Comparison of ENCODE assay signal across 7 cellular contexts in genomic region chr6:129598244-129599187, GRCh38.
DNase-seq lines count a peak whose midpoint lies in the region; ATAC-seq, FAIRE-seq and TF ChIP-seq lines count a peak whose summit lies in the region.

No MANE protein-coding gene starts in this region.

- no peak overlapping the region for H2AFZ ChIP-seq in Karpas-422 (ENCODE audit: low read length)
- no peak overlapping the region for H2AFZ ChIP-seq in HepG2 (ENCODE audit: low read length)

- peak overlapping the region; percentile 7 for H3K4me2 ChIP-seq in Karpas-422 (ENCODE audit: low read depth, low read length, poor library complexity, severe bottlenecking)
- H3K4me2 ChIP-seq in HepG2 (ENCODE audit: low read depth, low read length): no peak overlapping the region

- H3K36me3 ChIP-seq in GM06990 (ENCODE audit: control insufficient read depth, insufficient read depth, low read length): no peaks in the 10 kb centered on the region
- H3K36me3 ChIP-seq in Karpas-422 (ENCODE audit: insufficient read depth, low read length): no peaks in the 10 kb centered on the region
- peaks cover 12 to 77% of the 10 kb centered on the region in 2 experiments for H3K36me3 ChIP-seq in HepG2 (replicated peaks in 1 of 2; ENCODE audit: control insufficient read depth in 1 of 2, insufficient read depth in 2 of 2, low read length in 2 of 2)
- peaks cover 0 to 24% (median 1%) of the 10 kb centered on the region in 4 donors for H3K36me3 ChIP-seq in upper lobe of left lung

- H4K20me1 ChIP-seq in Karpas-422 (ENCODE audit: insufficient read depth, low read depth, low read length) (no peaks in the 10 kb centered on the region), HepG2 (ENCODE audit: insufficient read depth, low read length) (no peaks in the 10 kb centered on the region)

- POLR2A ChIA-PET in HepG2 (lab: Yijun Ruan, JAX): no interaction called here

- H3K9ac ChIP-seq in Karpas-422 (ENCODE audit: low read length) (no peak overlapping the region), HepG2 (ENCODE audit: insufficient read depth, low read depth, low read length) (no peak overlapping the region)

- CTCF ChIA-PET in HepG2 (lab: Yijun Ruan, JAX; ENCODE audit: low intra/inter-chr PET ratio, low total read pairs): interaction anchor here (1.3 to 3.7 kb wide), 5 partner anchors 128 to 423 kb away, joined by 4 to 55 read pairs (median 8); no protein-coding TSS in a partner anchor

- DNase-seq in GM06990 (ENCODE audit: extremely low read depth, insufficient read length) (peak; percentile 21), Karpas-422 (peak; percentile 87), OCI-M2 (lab: John Stamatoyannopoulos, UW; ENCODE audit: unreplicated experiment) (peak; percentile 33), choroid plexus epithelial cell (ENCODE audit: low read depth) (peak; percentile 91), HepG2 (ENCODE audit: low spot score) (peak; percentile 67), upper lobe of left lung (no peak)

- H3K79me2 ChIP-seq in Karpas-422 (ENCODE audit: low read length): no peaks in the 10 kb centered on the region
- no peaks in the 10 kb centered on the region for H3K79me2 ChIP-seq in HepG2 (ENCODE audit: insufficient read depth, low read length)

- H3K4me1 ChIP-seq in Karpas-422 (ENCODE audit: low read length) (no peaks in the 10 kb centered on the region), HepG2 (ENCODE audit: insufficient read depth, low read length) (peaks cover 26% of the 10 kb centered on the region), upper lobe of left lung (no peaks in the 10 kb centered on the region)

- intact Hi-C loops in HepG2 (cut with micrococcal nuclease; ENCODE audit: unreplicated experiment): loop anchor here (1.0 to 10.0 kb wide), 5 partner anchors 68 to 336 kb away; no protein-coding TSS in a partner anchor

- in situ Hi-C loops in HepG2 (cut with HindIII; ENCODE audit: extremely low pct_ligation_motif_present, low pct_unique_long_range_greater_than_20kb): loop anchor here (5.0 kb wide), 1 partner anchor 134 kb away; no protein-coding TSS in a partner anchor

- no peaks in the 10 kb centered on the region for H3K27me3 ChIP-seq in GM06990 (replicated peaks; ENCODE audit: control insufficient read depth, insufficient read depth, low read length)
- no peaks in the 10 kb centered on the region for H3K27me3 ChIP-seq in Karpas-422 (ENCODE audit: low read length)
- no peaks in the 10 kb centered on the region for H3K27me3 ChIP-seq in HepG2 (ENCODE audit: control insufficient read depth in 1 of 2, insufficient read depth in 2 of 2, low read length in 2 of 2)
- H3K27me3 ChIP-seq in upper lobe of left lung: no peaks in the 10 kb centered on the region

- ATAC-seq in GM21786 (IDR thresholded peaks at IDR 0.05; ENCODE audit: unreplicated experiment): peak; percentile 66
- peak; percentile 47 for ATAC-seq in HepG2
- peak in 1 of 2 donors; percentile 81 for ATAC-seq in upper lobe of left lung (ENCODE audit: low FRiP score in 2 of 2)

- H3K9me2 ChIP-seq in Karpas-422 (replicated peaks; ENCODE audit: insufficient read depth, low read length): no peaks in the 10 kb centered on the region

- no peak overlapping the region for H3K4me3 ChIP-seq in GM06990 (replicated peaks; ENCODE audit: low read depth, low read length)
- H3K4me3 ChIP-seq in Karpas-422 (ENCODE audit: low read length): no peak overlapping the region
- no peak overlapping the region for H3K4me3 ChIP-seq in choroid plexus epithelial cell (ENCODE audit: low read depth, low read length)
- no peak overlapping the region for H3K4me3 ChIP-seq in HepG2 (replicated peaks in 1 of 3; ENCODE audit: insufficient read depth in 1 of 3, low read depth in 2 of 3, low read length in 3 of 3)
- H3K4me3 ChIP-seq in upper lobe of left lung: no peak overlapping the region

- H3K27ac ChIP-seq in Karpas-422 (ENCODE audit: low read length): no peak overlapping the region
- H3K27ac ChIP-seq in HepG2 (ENCODE audit: extremely low read length, insufficient read depth, low read length): no peak overlapping the region
- no peak overlapping the region for H3K27ac ChIP-seq in upper lobe of left lung

- peak; percentile 83 for TF ChIP-seq RAD21 in HepG2 (CRISPR knock-in tag; IDR thresholded peaks at IDR 0.05)

- WGBS in HepG2 (ENCODE audit: low lambda C conversion rate): 71% methylated on average over 6 of the region's 6 CpGs
- WGBS in upper lobe of left lung, 2 donors: 50 to 54% methylated on average over 6 of the region's 6 CpGs

- peak; percentile 96 for FAIRE-seq in HepG2 (lab: Jason Lieb, UNC)

- BruUV-seq in HepG2 (replicated peaks; lab: Mats Ljungman, UMichigan): no TSS peak

- TF ChIP-seq CTCF in GM06990 (IDR thresholded peaks at IDR 0.05; ENCODE audit: insufficient read depth, low read length, poor library complexity, severe bottlenecking) (peak; percentile 51), choroid plexus epithelial cell (conservative IDR thresholded peaks at IDR 0.05; ENCODE audit: low read depth, low read length) (peak; percentile 66), HepG2 (CRISPR knock-in tag; IDR thresholded peaks at IDR 0.05) (peak; percentile 79), upper lobe of left lung (IDR thresholded peaks at IDR 0.05) (peak; percentile 72 to 89 (median 82))

- H3K9me3 ChIP-seq in Karpas-422 (ENCODE audit: low read length): no peaks in the 10 kb centered on the region
- no peaks in the 10 kb centered on the region for H3K9me3 ChIP-seq in HepG2 (ENCODE audit: low read length)
- H3K9me3 ChIP-seq in upper lobe of left lung: no peaks in the 10 kb centered on the region

- TF ChIP-seq EP300 in HepG2 (IDR thresholded peaks at IDR 0.05; ENCODE audit: low read depth in 2 of 2, low read length in 2 of 2) (no peak), HepG2 (CRISPR knock-in tag; IDR thresholded peaks at IDR 0.05; ENCODE audit: borderline replicate concordance) (no peak), upper lobe of left lung (IDR thresholded peaks at IDR 0.05) (no peak)

- TF ChIP-seq POLR2A in HepG2 (IDR thresholded peaks at IDR 0.05; ENCODE audit: insufficient read depth in 1 of 2, low read depth in 2 of 2, low read length in 2 of 2) (no peak), upper lobe of left lung (IDR thresholded peaks at IDR 0.05) (no peak)

TF ChIP-seq in HepG2, 621 proteins besides CTCF, POLR2A, EP300 and RAD21 (continues in another document):
- TF ChIP-seq ZFP91 (CRISPR knock-in tag; IDR thresholded peaks at IDR 0.05; ENCODE audit: borderline replicate concordance) (no peak), ZNF263 (CRISPR knock-in tag; IDR thresholded peaks at IDR 0.05) (peak; percentile 43; the same call in 1 of the 2 replicates), MED1 (CRISPR knock-in tag; IDR thresholded peaks at IDR 0.05) (no peak), SOX13 (IDR thresholded peaks at IDR 0.05) (no peak), SOX13 (CRISPR knock-in tag; conservative IDR thresholded peaks at IDR 0.05 in 1 of 2, IDR thresholded peaks at IDR 0.05 in 1 of 2) (0 out of 4 replicates have a peak, but pooled peaks of 1 of the 2 experiments have one; percentile 30), CENPX (CRISPR knock-in tag; IDR thresholded peaks at IDR 0.05) (no peak), ZBTB25 (CRISPR knock-in tag; IDR thresholded peaks at IDR 0.05) (0 out of 2 replicates have a peak, but pooled peaks have one; percentile 31), MIER3 (CRISPR knock-in tag; IDR thresholded peaks at IDR 0.05; ENCODE audit: borderline replicate concordance) (no peak), ZNF460 (CRISPR knock-in tag; IDR thresholded peaks at IDR 0.05; ENCODE audit: borderline replicate concordance) (no peak), TEF (CRISPR knock-in tag; IDR thresholded peaks at IDR 0.05) (no peak), MIXL1 (CRISPR knock-in tag; IDR thresholded peaks at IDR 0.05) (peak; percentile 67; the same call in 1 of the 2 replicates), ZNF792 (CRISPR knock-in tag; IDR thresholded peaks at IDR 0.05) (0 out of 2 replicates have a peak, but pooled peaks have one; percentile 67), FOSL2 (CRISPR knock-in tag; IDR thresholded peaks at IDR 0.05) (0 out of 2 replicates have a peak, but pooled peaks have one; percentile 28), MYPOP (CRISPR knock-in tag; IDR thresholded peaks at IDR 0.05) (no peak)

Comparison
In these comparisons a context has a peak if more than half of its experiments do, and no peak if none do; other contexts are left out.
1. DNase-seq: peak in GM06990 (single experiment), Karpas-422 (single experiment), OCI-M2 (single experiment), choroid plexus epithelial cell (single experiment) and HepG2 (single experiment); none in upper lobe of left lung (0 of 2).
2. Peak in every context shown above with its lines, with median percentiles within 50 percentile points of each other: CTCF ChIP-seq.